Comparison of ENCODE assay signal across 21 cellular contexts in the genomic region with DNA sequence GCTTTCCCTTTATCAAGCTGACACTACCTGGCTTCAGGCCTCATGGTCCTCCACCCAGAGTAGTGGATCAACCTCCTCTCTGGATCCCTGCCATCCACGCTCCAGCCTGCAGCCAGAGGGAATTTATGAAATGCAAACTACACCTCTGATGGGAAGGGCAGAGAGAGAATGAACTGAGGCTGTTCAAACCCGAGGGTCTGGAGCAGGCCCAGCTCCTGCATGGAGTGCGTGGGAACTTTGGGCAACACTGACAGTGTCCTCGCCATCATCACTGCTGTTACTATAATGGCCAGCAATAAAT.
DNase-seq lines count a peak whose midpoint lies in the region; ATAC-seq, FAIRE-seq and TF ChIP-seq lines count a peak whose summit lies in the region.
"Had no signal": no experiment of that assay in that cellular context is flagged by ENCODE, and none has a peak within 500 bp of the region (broad histone marks: within the 10 kb centered on the region; RNA-seq: fewer than 3 reads in every experiment).

No MANE protein-coding gene starts in this region.

- H3K36me3 ChIP-seq in HepG2 (replicated peaks in 1 of 2; ENCODE audit: control insufficient read depth in 1 of 2, insufficient read depth in 2 of 2, low read length in 2 of 2) (no peaks in the 10 kb centered on the region), right lobe of liver (no peaks in the 10 kb centered on the region), sigmoid colon (no peaks in the 10 kb centered on the region), ascending aorta (no peaks in the 10 kb centered on the region)

- no peak overlapping the region for H3K27ac Mint-ChIP-seq in MCF 10A (ENCODE audit: low read depth, unreplicated experiment)
- H3K27ac Mint-ChIP-seq: CD4-positive, alpha-beta T cell; HFFc6 had no signal

- no peak overlapping the region for H3K4me3 Mint-ChIP-seq in MCF 10A (ENCODE audit: unreplicated experiment)
- H3K4me3 Mint-ChIP-seq: CD4-positive, alpha-beta T cell; H9; HFFc6 had no signal

- POLR2A ChIA-PET in HepG2 (lab: Yijun Ruan, JAX): interaction anchor here (2.0 kb wide), 1 partner anchor 74 kb away, joined by 5 read pairs; no protein-coding TSS in a partner anchor
- POLR2A ChIA-PET in MCF 10A (lab: Yijun Ruan, JAX): no interaction called here

- no peak overlapping the region for H3K4me3 ChIP-seq in HepG2 (replicated peaks in 1 of 3; ENCODE audit: insufficient read depth in 1 of 3, low read depth in 2 of 3, low read length in 3 of 3)
- H3K4me3 ChIP-seq in right lobe of liver: no peak overlapping the region
- H3K4me3 ChIP-seq in sigmoid colon: no peak overlapping the region
- no peak overlapping the region for H3K4me3 ChIP-seq in ascending aorta
- H3K4me3 ChIP-seq: K562 had no signal

- intact Hi-C loops in HepG2 (cut with micrococcal nuclease; ENCODE audit: unreplicated experiment): no loop called here
- intact Hi-C loops in right lobe of liver (cut with DNase I): no loop called here
- intact Hi-C loops in sigmoid colon (cut with DNase I): no loop called here
- intact Hi-C loops in MCF 10A (cut with micrococcal nuclease): no loop called here
- intact Hi-C loops in ascending aorta (cut with DNase I): no loop called here

- no peaks in the 10 kb centered on the region for H3K79me2 ChIP-seq in HepG2 (ENCODE audit: insufficient read depth, low read length)

- CTCF ChIA-PET in HepG2 (lab: Yijun Ruan, JAX; ENCODE audit: low intra/inter-chr PET ratio, low total read pairs) (no interaction called here), MCF 10A (lab: Yijun Ruan, JAX) (interaction anchor here (0.5 kb wide), 1 partner anchor 18 kb away, joined by 3 read pairs; no protein-coding TSS in a partner anchor)

- H3K27me3 Mint-ChIP-seq in MCF 10A (ENCODE audit: insufficient read depth, unreplicated experiment): no peaks in the 10 kb centered on the region

- TF ChIP-seq POLR2A in HepG2 (IDR thresholded peaks at IDR 0.05; ENCODE audit: insufficient read depth in 1 of 2, low read depth in 2 of 2, low read length in 2 of 2): no peak
- TF ChIP-seq POLR2A in right lobe of liver (IDR thresholded peaks at IDR 0.05): no peak
- TF ChIP-seq POLR2A in sigmoid colon (IDR thresholded peaks at IDR 0.05): no peak

- in situ Hi-C loops in HepG2 (cut with HindIII; ENCODE audit: extremely low pct_ligation_motif_present, low pct_unique_long_range_greater_than_20kb): no loop called here

- no peaks in the 10 kb centered on the region for H3K27me3 ChIP-seq in HepG2 (ENCODE audit: control insufficient read depth in 1 of 2, insufficient read depth in 2 of 2, low read length in 2 of 2)
- H3K27me3 ChIP-seq in right lobe of liver: no peaks in the 10 kb centered on the region
- H3K27me3 ChIP-seq in sigmoid colon: no peaks in the 10 kb centered on the region
- no peaks in the 10 kb centered on the region for H3K27me3 ChIP-seq in ascending aorta

- no peak for TF ChIP-seq CTCF in HepG2 (CRISPR knock-in tag; IDR thresholded peaks at IDR 0.05)
- no peak for TF ChIP-seq CTCF in right lobe of liver (IDR thresholded peaks at IDR 0.05)
- no peak for TF ChIP-seq CTCF in sigmoid colon (IDR thresholded peaks at IDR 0.05)
- TF ChIP-seq CTCF in MCF 10A (IDR thresholded peaks at IDR 0.05; ENCODE audit: unreplicated experiment): no peak
- no peak for TF ChIP-seq CTCF in ascending aorta (IDR thresholded peaks at IDR 0.05)

- H3K9me3 Mint-ChIP-seq in MCF 10A (ENCODE audit: unreplicated experiment): peaks cover 13% of the 10 kb centered on the region

- TF ChIP-seq RAD21 in HepG2 (CRISPR knock-in tag; IDR thresholded peaks at IDR 0.05): no peak

- H3K9ac ChIP-seq in HepG2 (ENCODE audit: insufficient read depth, low read depth, low read length): no peak overlapping the region

- BruUV-seq in HepG2 (replicated peaks; lab: Mats Ljungman, UMichigan) (no TSS peak), MCF 10A (replicated peaks; lab: Mats Ljungman, UMichigan) (no TSS peak)

- no peak overlapping the region for H3K4me2 ChIP-seq in HepG2 (ENCODE audit: low read depth, low read length)

- WGBS in HepG2 (ENCODE audit: low lambda C conversion rate): 91% methylated on average over 4 of the region's 4 CpGs
- 75% methylated on average over 1 of the region's 4 CpGs for WGBS in right lobe of liver (ENCODE audit: insufficient coverage, low coverage, low lambda C conversion rate, missing lambda C conversion rate)
- WGBS in sigmoid colon, 2 donors: 54 to 78% methylated on average over 4 of the region's 4 CpGs

- H3K4me1 Mint-ChIP-seq in MCF 10A (ENCODE audit: insufficient read depth, unreplicated experiment): peaks cover 6% of the 10 kb centered on the region

- no peak overlapping the region for H2AFZ ChIP-seq in HepG2 (ENCODE audit: low read length)

- H3K4me1 ChIP-seq in HepG2 (ENCODE audit: insufficient read depth, low read length) (peaks cover 95% of the 10 kb centered on the region), right lobe of liver (peaks cover 0 to 30% (median 0%) of the 10 kb centered on the region in 4 donors), sigmoid colon (no peaks in the 10 kb centered on the region), ascending aorta (peaks cover 3 to 15% of the 10 kb centered on the region in 2 donors)

- DNase-seq in HepG2 (ENCODE audit: low spot score) (no peak), right lobe of liver (no peak), mucosa of gallbladder (ENCODE audit: low spot score) (peak; percentile 41), sigmoid colon (peak; percentile 33), MCF 10A (ENCODE audit: unreplicated experiment) (no peak), NCI-H2029 treated with DMSO at 0.1 percent for 48 hours (lab: John Stamatoyannopoulos, UW) (no peak), ascending aorta (ENCODE audit: low spot score in 2 of 2) (no peak)
- DNase-seq: CD4-positive, alpha-beta T cell; COR-L47; DMS79; H9; HFFc6; MM.1S; NCI-H1048; NCI-H1436; NCI-H1930; NCI-H2227 treated with DMSO at 0.1 percent for 48 hours; NCI-H510A; OCI-M1 had no signal

- FAIRE-seq in HepG2 (lab: Jason Lieb, UNC): no peak
- FAIRE-seq: K562, RCC 7860 had no signal

- H3K9me3 ChIP-seq in HepG2 (ENCODE audit: low read length) (peaks cover 9% of the 10 kb centered on the region; the same call in 1 of the 2 replicates), right lobe of liver (no peaks in the 10 kb centered on the region), sigmoid colon (peaks cover 0 to 9% (median 0%) of the 10 kb centered on the region in 4 donors), ascending aorta (peaks cover 3 to 17% of the 10 kb centered on the region in 2 donors)

- no peak for ATAC-seq in HepG2
- ATAC-seq in right lobe of liver: no peak
- ATAC-seq: K562 had no signal

- TF ChIP-seq EP300 in HepG2 (IDR thresholded peaks at IDR 0.05; ENCODE audit: low read depth in 2 of 2, low read length in 2 of 2) (no peak), HepG2 (CRISPR knock-in tag; IDR thresholded peaks at IDR 0.05; ENCODE audit: borderline replicate concordance) (no peak), sigmoid colon (IDR thresholded peaks at IDR 0.05) (no peak)

- no peaks in the 10 kb centered on the region for H4K20me1 ChIP-seq in HepG2 (ENCODE audit: insufficient read depth, low read length)

- H3K36me3 Mint-ChIP-seq in MCF 10A (ENCODE audit: insufficient read depth, unreplicated experiment): no peaks in the 10 kb centered on the region

- H3K27ac ChIP-seq in HepG2 (ENCODE audit: extremely low read length, insufficient read depth, low read length): peak overlapping the region; percentile 71
- no peak overlapping the region for H3K27ac ChIP-seq in right lobe of liver
- H3K27ac ChIP-seq in sigmoid colon: peak overlapping the region in 2 of 4 donors; percentile 47 to 61
- no peak overlapping the region for H3K27ac ChIP-seq in ascending aorta

TF ChIP-seq in HepG2, 621 proteins besides CTCF, POLR2A, EP300 and RAD21:
- TF ChIP-seq ATF1 (CRISPR knock-in tag; IDR thresholded peaks at IDR 0.05): no peak
- TF ChIP-seq, protein P1, sequence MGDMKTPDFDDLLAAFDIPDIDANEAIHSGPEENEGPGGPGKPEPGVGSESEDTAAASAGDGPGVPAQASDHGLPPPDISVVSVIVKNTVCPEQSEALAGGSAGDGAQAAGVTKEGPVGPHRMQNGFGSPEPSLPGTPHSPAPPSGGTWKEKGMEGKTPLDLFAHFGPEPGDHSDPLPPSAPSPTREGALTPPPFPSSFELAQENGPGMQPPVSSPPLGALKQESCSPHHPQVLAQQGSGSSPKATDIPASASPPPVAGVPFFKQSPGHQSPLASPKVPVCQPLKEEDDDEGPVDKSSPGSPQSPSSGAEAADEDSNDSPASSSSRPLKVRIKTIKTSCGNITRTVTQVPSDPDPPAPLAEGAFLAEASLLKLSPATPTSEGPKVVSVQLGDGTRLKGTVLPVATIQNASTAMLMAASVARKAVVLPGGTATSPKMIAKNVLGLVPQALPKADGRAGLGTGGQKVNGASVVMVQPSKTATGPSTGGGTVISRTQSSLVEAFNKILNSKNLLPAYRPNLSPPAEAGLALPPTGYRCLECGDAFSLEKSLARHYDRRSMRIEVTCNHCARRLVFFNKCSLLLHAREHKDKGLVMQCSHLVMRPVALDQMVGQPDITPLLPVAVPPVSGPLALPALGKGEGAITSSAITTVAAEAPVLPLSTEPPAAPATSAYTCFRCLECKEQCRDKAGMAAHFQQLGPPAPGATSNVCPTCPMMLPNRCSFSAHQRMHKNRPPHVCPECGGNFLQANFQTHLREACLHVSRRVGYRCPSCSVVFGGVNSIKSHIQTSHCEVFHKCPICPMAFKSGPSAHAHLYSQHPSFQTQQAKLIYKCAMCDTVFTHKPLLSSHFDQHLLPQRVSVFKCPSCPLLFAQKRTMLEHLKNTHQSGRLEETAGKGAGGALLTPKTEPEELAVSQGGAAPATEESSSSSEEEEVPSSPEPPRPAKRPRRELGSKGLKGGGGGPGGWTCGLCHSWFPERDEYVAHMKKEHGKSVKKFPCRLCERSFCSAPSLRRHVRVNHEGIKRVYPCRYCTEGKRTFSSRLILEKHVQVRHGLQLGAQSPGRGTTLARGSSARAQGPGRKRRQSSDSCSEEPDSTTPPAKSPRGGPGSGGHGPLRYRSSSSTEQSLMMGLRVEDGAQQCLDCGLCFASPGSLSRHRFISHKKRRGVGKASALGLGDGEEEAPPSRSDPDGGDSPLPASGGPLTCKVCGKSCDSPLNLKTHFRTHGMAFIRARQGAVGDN (CRISPR knock-in tag; IDR thresholded peaks at IDR 0.05): peak; percentile 21; the same call in 1 of the 2 replicates

Comparison
In these comparisons a context has a peak if more than half of its experiments do, and no peak if none do; other contexts are left out.
1. DNase-seq: peak in mucosa of gallbladder (single experiment) and sigmoid colon (single experiment); none in HepG2 (single experiment), right lobe of liver (0 of 3), MCF 10A (single experiment), NCI-H2029 treated with DMSO at 0.1 percent for 48 hours (single experiment) and ascending aorta (0 of 2).